8 cellular contexts compared by ENCODE assay signal in genomic region chr3:136042608-136043221, GRCh38.
DNase-seq lines count a peak whose midpoint lies in the region; ATAC-seq and TF ChIP-seq lines count a peak whose summit lies in the region.

No MANE protein-coding gene starts in this region.

- peak; percentile 17 for ATAC-seq in Right ventricle myocardium inferior
- ATAC-seq in left ventricle myocardium superior = peak; percentile 38
- peak; percentile 31 to 50 for ATAC-seq in stimulated activated naive B cell treated with anti-CD40 and anti-IgM and Interleukin-4, amounts not matched to agents 10 μg/mL and 1 μg/mL and 100 μg/mL, for 72 hours (replicated peaks)
- ATAC-seq in GM19455 (IDR thresholded peaks at IDR 0.05; ENCODE audit: unreplicated experiment) = no peak

- DNase-seq in Right ventricle myocardium inferior (ENCODE audit: missing footprints) (no peak), cardiac septum (ENCODE audit: low spot score) (no peak), NCI-H2029 (lab: John Stamatoyannopoulos, UW) (peak; percentile 29), left ventricle myocardium superior (no peak)
- DNase-seq in stimulated activated naive B cell treated with anti-CD40 and anti-IgM and Interleukin-4, amounts not matched to agents 10 μg/mL and 1 μg/mL and 100 μg/mL, for 72 hours = no peak
- no peak for DNase-seq in activated naive CD8-positive, alpha-beta T cell treated with anti-CD3 and anti-CD28 coated beads for 36 hours

- intact Hi-C loops in Right ventricle myocardium inferior (cut with DNase I) = loop anchor here (2.0 to 5.0 kb wide), 3 partner anchors 75 to 136 kb away; partner anchors contain the start of gene PPP2R3A
- intact Hi-C loops in cardiac septum (cut with DNase I) = loop anchor here (2.0 to 5.0 kb wide), 2 partner anchors 75 to 124 kb away; partner anchors contain the start of gene PPP2R3A
- intact Hi-C loops in left ventricle myocardium superior (cut with micrococcal nuclease) = loop anchor here (2.0 to 10.0 kb wide), 2 partner anchors 124 to 1438 kb away; no protein-coding TSS in a partner anchor

- no peaks in the 10 kb centered on the region for H3K4me1 Mint-ChIP-seq in stimulated activated naive B cell treated with anti-CD40 and anti-IgM and Interleukin-4, amounts not matched to agents 10 μg/mL and 1 μg/mL and 100 μg/mL, for 72 hours
- no peaks in the 10 kb centered on the region for H3K4me1 Mint-ChIP-seq in activated naive CD8-positive, alpha-beta T cell treated with anti-CD3 and anti-CD28 coated beads for 36 hours

- no peak overlapping the region for H3K4me3 Mint-ChIP-seq in stimulated activated naive B cell treated with anti-CD40 and anti-IgM and Interleukin-4, amounts not matched to agents 10 μg/mL and 1 μg/mL and 100 μg/mL, for 72 hours
- H3K4me3 Mint-ChIP-seq in activated naive CD8-positive, alpha-beta T cell treated with anti-CD3 and anti-CD28 coated beads for 36 hours = no peak overlapping the region

- H3K27me3 Mint-ChIP-seq in stimulated activated naive B cell treated with anti-CD40 and anti-IgM and Interleukin-4, amounts not matched to agents 10 μg/mL and 1 μg/mL and 100 μg/mL, for 72 hours = peaks cover 26 to 27% of the 10 kb centered on the region in 2 donors
- peaks cover 3% of the 10 kb centered on the region for H3K27me3 Mint-ChIP-seq in activated naive CD8-positive, alpha-beta T cell treated with anti-CD3 and anti-CD28 coated beads for 36 hours

- H3K36me3 Mint-ChIP-seq in stimulated activated naive B cell treated with anti-CD40 and anti-IgM and Interleukin-4, amounts not matched to agents 10 μg/mL and 1 μg/mL and 100 μg/mL, for 72 hours = no peaks in the 10 kb centered on the region
- H3K36me3 Mint-ChIP-seq in activated naive CD8-positive, alpha-beta T cell treated with anti-CD3 and anti-CD28 coated beads for 36 hours = no peaks in the 10 kb centered on the region

- no peak overlapping the region for H3K4me3 ChIP-seq in WI38 (ENCODE audit: low read depth, low read length)

- no peak overlapping the region for H3K27ac Mint-ChIP-seq in stimulated activated naive B cell treated with anti-CD40 and anti-IgM and Interleukin-4, amounts not matched to agents 10 μg/mL and 1 μg/mL and 100 μg/mL, for 72 hours
- no peak overlapping the region for H3K27ac Mint-ChIP-seq in activated naive CD8-positive, alpha-beta T cell treated with anti-CD3 and anti-CD28 coated beads for 36 hours

- H3K9me3 Mint-ChIP-seq in stimulated activated naive B cell treated with anti-CD40 and anti-IgM and Interleukin-4, amounts not matched to agents 10 μg/mL and 1 μg/mL and 100 μg/mL, for 72 hours = no peaks in the 10 kb centered on the region
- H3K9me3 Mint-ChIP-seq in activated naive CD8-positive, alpha-beta T cell treated with anti-CD3 and anti-CD28 coated beads for 36 hours = no peaks in the 10 kb centered on the region

- peak; percentile 30; the same call in 1 of the 2 replicates for TF ChIP-seq CTCF in WI38 (IDR thresholded peaks at IDR 0.05; ENCODE audit: low read depth, low read length)
